In genomic region chr6:55825402-55826051, GRCh38 we compare ENCODE assay signal across 11 cellular contexts. TPM values are rescaled to one million over a fixed set of nuclear protein-coding genes. Genes with fewer than 3 reads are reported as not detected.
DNase-seq lines count a peak whose midpoint lies in the region; ATAC-seq, FAIRE-seq and TF ChIP-seq lines count a peak whose summit lies in the region.
"Had no signal": no experiment of that assay in that cellular context is flagged by ENCODE, and none has a peak within 500 bp of the region (broad histone marks: within the 10 kb centered on the region; RNA-seq: fewer than 3 reads in every experiment).

No MANE protein-coding gene starts in this region.

- no peak overlapping the region for H3K4me2 ChIP-seq in MM.1S (ENCODE audit: low read depth, low read length)

- no peaks in the 10 kb centered on the region for H4K20me1 ChIP-seq in MM.1S (ENCODE audit: insufficient read depth, low read length)

- no peak overlapping the region for H2AFZ ChIP-seq in MM.1S (ENCODE audit: low read length)

- H3K27ac ChIP-seq in breast epithelium (peak overlapping the region in 1 of 2 donors; percentile 7), kidney (ENCODE audit: low read depth in 2 of 2, low read length in 2 of 2) (no peak overlapping the region), MM.1S (ENCODE audit: low read length) (no peak overlapping the region)

- DNase-seq in MCF 10A (ENCODE audit: unreplicated experiment) (peak; percentile 11), breast epithelium (ENCODE audit: low spot score in 2 of 2) (no peak), bronchial epithelial cell (ENCODE audit: low read depth) (peak; percentile 91), kidney (no peak), MM.1S (no peak)
- DNase-seq: central memory CD4-positive, alpha-beta T cell; NCI-H1417 treated with DMSO at 0.1 percent for 48 hours; SHP77 treated with DMSO at 0.1 percent for 48 hours had no signal

- H3K9ac ChIP-seq in kidney (ENCODE audit: low read length in 2 of 2) (no peak overlapping the region), MM.1S (ENCODE audit: low read length) (no peak overlapping the region)

- H3K27me3 ChIP-seq in breast epithelium (no peaks in the 10 kb centered on the region), bronchial epithelial cell (ENCODE audit: control insufficient read depth, insufficient read depth, low read length) (no peaks in the 10 kb centered on the region), MM.1S (replicated peaks; ENCODE audit: insufficient read depth, low read length) (no peaks in the 10 kb centered on the region)

- H3K36me3 ChIP-seq in breast epithelium (no peaks in the 10 kb centered on the region), bronchial epithelial cell (ENCODE audit: control insufficient read depth, insufficient read depth, low read length) (no peaks in the 10 kb centered on the region), kidney (ENCODE audit: control insufficient read depth in 1 of 2, insufficient read depth in 2 of 2, low read length in 2 of 2) (no peaks in the 10 kb centered on the region), MM.1S (replicated peaks; ENCODE audit: insufficient read depth, low read length) (no peaks in the 10 kb centered on the region)

- no peak overlapping the region for H3K4me3 Mint-ChIP-seq in MCF 10A (ENCODE audit: unreplicated experiment)

- no peak overlapping the region for H3K4me3 ChIP-seq in breast epithelium
- no peak overlapping the region for H3K4me3 ChIP-seq in bronchial epithelial cell (ENCODE audit: low read depth, low read length)
- H3K4me3 ChIP-seq in kidney (ENCODE audit: low read length in 2 of 2) = no peak overlapping the region
- H3K4me3 ChIP-seq in MM.1S (ENCODE audit: low read length) = no peak overlapping the region

- intact Hi-C loops in MCF 10A (cut with micrococcal nuclease) (no loop called here), breast epithelium (cut with DNase I; ENCODE audit: low total_unique reads) (no loop called here), kidney (cut with DNase I) (no loop called here)

- H3K9me3 Mint-ChIP-seq in MCF 10A (ENCODE audit: unreplicated experiment) = no peaks in the 10 kb centered on the region

- H3K9me2 ChIP-seq in MM.1S (replicated peaks; ENCODE audit: insufficient read depth, low read length) = no peaks in the 10 kb centered on the region

- no peaks in the 10 kb centered on the region for H3K27me3 Mint-ChIP-seq in MCF 10A (ENCODE audit: insufficient read depth, unreplicated experiment)

- peak overlapping the region; percentile 23 for H3K27ac Mint-ChIP-seq in MCF 10A (ENCODE audit: low read depth, unreplicated experiment)

- peaks cover 19% of the 10 kb centered on the region for H3K4me1 Mint-ChIP-seq in MCF 10A (ENCODE audit: insufficient read depth, unreplicated experiment)

- no peaks in the 10 kb centered on the region for H3F3A ChIP-seq in MM.1S (ENCODE audit: insufficient read depth, low read length)

- BruUV-seq in MCF 10A (replicated peaks; lab: Mats Ljungman, UMichigan) = no TSS peak

- FAIRE-seq in bronchial epithelial cell (lab: Jason Lieb, UNC) = no peak
- peak; percentile 19 for FAIRE-seq in kidney (lab: Jason Lieb, UNC)

- H3K9me3 ChIP-seq in breast epithelium (no peaks in the 10 kb centered on the region), kidney (ENCODE audit: control insufficient read depth in 1 of 2, low read length in 2 of 2) (no peaks in the 10 kb centered on the region), MM.1S (replicated peaks; ENCODE audit: insufficient read depth, low read length) (no peaks in the 10 kb centered on the region)

- no peak for TF ChIP-seq POLR2A in breast epithelium (IDR thresholded peaks at IDR 0.05)

- TF ChIP-seq CTCF in MCF 10A (IDR thresholded peaks at IDR 0.05; ENCODE audit: unreplicated experiment) (no peak), breast epithelium (IDR thresholded peaks at IDR 0.05) (no peak), bronchial epithelial cell (IDR thresholded peaks at IDR 0.05; ENCODE audit: insufficient read depth, low read length, severe bottlenecking) (no peak), kidney (IDR thresholded peaks at IDR 0.05; ENCODE audit: borderline replicate concordance, extremely low read depth, insufficient read depth) (no peak), MM.1S (IDR thresholded peaks at IDR 0.05; ENCODE audit: low read length) (no peak)

- POLR2A ChIA-PET in MCF 10A (lab: Yijun Ruan, JAX) = interaction anchor here (0.6 to 2.1 kb wide), 5 partner anchors 10 to 192 kb away, joined by 3 to 6 read pairs (median 3); no protein-coding TSS in a partner anchor

- no peaks in the 10 kb centered on the region for H3K4me1 ChIP-seq in breast epithelium
- H3K4me1 ChIP-seq in kidney (ENCODE audit: control insufficient read depth in 1 of 2, insufficient read depth in 1 of 2, low read depth in 1 of 2, low read length in 2 of 2) = no peaks in the 10 kb centered on the region
- no peaks in the 10 kb centered on the region for H3K4me1 ChIP-seq in MM.1S (ENCODE audit: low read length)

- no peaks in the 10 kb centered on the region for H3K79me2 ChIP-seq in MM.1S (ENCODE audit: low read length)

- CTCF ChIA-PET in MCF 10A (lab: Yijun Ruan, JAX) = no interaction called here

- H3K36me3 Mint-ChIP-seq in MCF 10A (ENCODE audit: insufficient read depth, unreplicated experiment) = no peaks in the 10 kb centered on the region

- ATAC-seq in HG03108 (IDR thresholded peaks at IDR 0.05; ENCODE audit: unreplicated experiment) (no peak), GM21390 (IDR thresholded peaks at IDR 0.05; ENCODE audit: unreplicated experiment) (no peak), HG02610 (IDR thresholded peaks at IDR 0.05; ENCODE audit: unreplicated experiment) (no peak)

RNA-seq across cellular contexts. Expression of gene BMP5, which starts 49.9 kb away (rescaled TPM):
- total RNA-seq in MCF 10A (2022) (not detected in 2 replicates), breast epithelium (1 to 10 TPM in 2 of 3 donors, under 1 TPM in 1; 0.96 to 5.1 (median 1.3) TPM), bronchial epithelial cell (under 0.01 TPM in 1 of 2 replicates, not detected in the other), kidney (0.76 TPM)
- polyA plus RNA-seq in kidney (ENCODE audit: insufficient read depth, low read depth, low replicate concordance) = 0.86 TPM

Comparison
In these comparisons a context has a peak if more than half of its experiments do, and no peak if none do; other contexts are left out.
1. DNase-seq: peak in MCF 10A (single experiment) and bronchial epithelial cell (single experiment); none in breast epithelium (0 of 2), kidney (single experiment) and MM.1S (single experiment).